Comparison of ENCODE assay signal across 8 cellular contexts in the genomic region with DNA sequence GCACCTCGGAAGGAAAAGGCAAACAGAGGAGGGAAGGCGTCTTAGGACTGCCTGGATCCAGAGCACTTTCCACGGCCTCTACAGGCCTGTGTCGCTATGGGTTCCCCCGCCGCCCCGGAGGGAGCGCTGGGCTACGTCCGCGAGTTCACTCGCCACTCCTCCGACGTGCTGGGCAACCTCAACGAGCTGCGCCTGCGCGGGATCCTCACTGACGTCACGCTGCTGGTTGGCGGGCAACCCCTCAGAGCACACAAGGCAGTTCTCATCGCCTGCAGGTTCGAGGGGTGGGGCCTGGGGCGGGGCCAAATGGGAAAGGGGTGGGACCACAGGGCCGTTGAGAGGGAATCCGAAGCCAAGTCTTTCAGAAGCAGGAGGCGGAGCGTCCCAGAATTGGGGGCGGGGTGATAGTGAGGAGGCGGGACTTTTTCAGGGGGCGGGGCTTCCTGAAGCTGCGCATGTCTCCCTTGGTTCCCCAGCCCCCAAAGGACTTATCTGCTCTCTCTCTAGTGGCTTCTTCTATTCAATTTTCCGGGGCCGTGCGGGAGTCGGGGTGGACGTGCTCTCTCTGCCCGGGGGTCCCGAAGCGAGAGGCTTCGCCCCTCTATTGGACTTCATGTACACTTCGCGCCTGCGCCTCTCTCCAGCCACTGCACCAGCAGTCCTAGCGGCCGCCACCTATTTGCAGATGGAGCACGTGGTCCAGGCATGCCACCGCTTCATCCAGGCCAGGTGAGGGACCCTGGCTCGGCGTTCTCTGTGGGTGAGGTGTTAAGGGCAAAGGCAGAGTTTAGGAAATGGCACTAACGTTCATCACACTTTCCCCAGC. TPM values are rescaled to one million over a fixed set of nuclear protein-coding genes. Genes with fewer than 3 reads are reported as not detected.
DNase-seq lines count a peak whose midpoint lies in the region; ATAC-seq and TF ChIP-seq lines count a peak whose summit lies in the region.

No MANE protein-coding gene starts in this region.

- DNase-seq in NCI-H69 (lab: John Stamatoyannopoulos, UW) (peak; percentile 25), activated T-cell treated with anti-CD3 and anti-CD28 coated beads for 24 hours (ENCODE audit: low read depth) (peak; percentile 89), epithelial cell of proximal tubule (ENCODE audit: low read depth) (no peak), mesenteric fat pad (ENCODE audit: low spot score) (peak; percentile 98), amniotic stem cell (lab: John Stamatoyannopoulos, UW) (no peak)
- DNase-seq in stimulated activated CD8-positive, alpha-beta memory T cell treated with anti-CD3 and anti-CD28 coated beads, Interleukin-12 subunit alpha, Interleukin-12 subunit beta, amount 100 ng/mL, for 4 hours (ENCODE audit: low read depth), result peak; percentile 84

- no peak for TF ChIP-seq CTCF in epithelial cell of proximal tubule (conservative IDR thresholded peaks at IDR 0.05; ENCODE audit: low read depth, low read length)

- ATAC-seq in GM18498 (IDR thresholded peaks at IDR 0.05; ENCODE audit: unreplicated experiment) (peak; percentile 51), GM18858 (IDR thresholded peaks at IDR 0.05; ENCODE audit: unreplicated experiment) (no peak)

- peak overlapping the region; percentile 35 for H3K4me3 ChIP-seq in epithelial cell of proximal tubule (ENCODE audit: low read depth, low read length)

RNA-seq across cellular contexts. Expression of a gene that starts 0.9 kb away (rescaled TPM):
- total RNA-seq in epithelial cell of proximal tubule (under 0.01 TPM in 1 of 2 replicates, not detected in the other), mesenteric fat pad (32.2 TPM)

RNA-seq across cellular contexts. Expression of a gene that starts 11.4 kb away (rescaled TPM):
- 180 and 275 TPM in 2 replicates for total RNA-seq in epithelial cell of proximal tubule
- 243 TPM for total RNA-seq in mesenteric fat pad

RNA-seq across cellular contexts. Expression of a gene that starts 12.0 kb away (rescaled TPM):
- total RNA-seq in epithelial cell of proximal tubule (3.1 and 4.1 TPM in 2 replicates), mesenteric fat pad (2.9 TPM)

RNA-seq across cellular contexts. Expression of a gene that starts 20.1 kb away (rescaled TPM):
- not detected in 2 replicates for total RNA-seq in epithelial cell of proximal tubule
- 0.84 TPM for total RNA-seq in mesenteric fat pad

RNA-seq across cellular contexts. Expression of a gene that starts 27.9 kb away (rescaled TPM):
- 0.98 and 1.0 TPM in 2 replicates for total RNA-seq in epithelial cell of proximal tubule
- total RNA-seq in mesenteric fat pad, result 0.16 TPM

Comparison
In these comparisons a context has a peak if more than half of its experiments do, and no peak if none do; other contexts are left out.
1. DNase-seq: peak in NCI-H69 (single experiment), activated T-cell treated with anti-CD3 and anti-CD28 coated beads for 24 hours (single experiment), mesenteric fat pad (single experiment) and stimulated activated CD8-positive, alpha-beta memory T cell treated with anti-CD3 and anti-CD28 coated beads, Interleukin-12 subunit alpha, Interleukin-12 subunit beta, amount 100 ng/mL, for 4 hours (single experiment); none in epithelial cell of proximal tubule (single experiment) and amniotic stem cell (single experiment).
2. RNA of a gene that starts 0.9 kb away (total RNA-seq): 32.2 TPM in mesenteric fat pad (single experiment); under 0.01 TPM in epithelial cell of proximal tubule; every median in the first group is over 10 times any median in the second.